In genomic region chr14:104882325-104882973, GRCh38 we compare ENCODE assay signal across 10 cellular contexts. TPM values are rescaled to one million over a fixed set of nuclear protein-coding genes. Genes with fewer than 3 reads are reported as not detected.
DNase-seq lines count a peak whose midpoint lies in the region; FAIRE-seq and TF ChIP-seq lines count a peak whose summit lies in the region.
"Had no signal": no experiment of that assay in that cellular context is flagged by ENCODE, and none has a peak within 500 bp of the region (broad histone marks: within the 10 kb centered on the region; RNA-seq: fewer than 3 reads in every experiment).

No MANE protein-coding gene starts in this region.

- no peak overlapping the region for H3K23ac ChIP-seq in H1 (ENCODE audit: insufficient read length)

- POLR2A ChIA-PET in H1 (lab: Charles Lee; ENCODE audit: partially characterized antibody), result interaction anchor here (2.3 to 2.4 kb wide), 2 partner anchors 10 to 12 kb away, joined by 7 to 8 read pairs; no protein-coding TSS in a partner anchor

- no peak overlapping the region for H3K4me3 ChIP-seq in H1 (ENCODE audit: extremely low read depth in 1 of 4, insufficient read depth in 2 of 4, low read depth in 3 of 4, low read length in 4 of 4)

- no peak overlapping the region for H2AFZ ChIP-seq in H1 (ENCODE audit: low read length)

- no peak overlapping the region for H3K9ac ChIP-seq in H1 (replicated peaks in 1 of 4; ENCODE audit: extremely low read depth in 1 of 4, low read depth in 3 of 4, low read length in 3 of 4)

- no peak for TF ChIP-seq CTCF in H1 (IDR thresholded peaks at IDR 0.05; ENCODE audit: control extremely low read depth in 1 of 3, insufficient read depth in 1 of 3, low read depth in 1 of 3, low read length in 3 of 3)

- no peaks in the 10 kb centered on the region; the same call in 1 of the 2 replicates for H3K23me2 ChIP-seq in H1 (ENCODE audit: low read depth, low read length)

- H3K27ac ChIP-seq in H1 (ENCODE audit: low read depth, low read length), result no peak overlapping the region

- no peak overlapping the region for H3K4me2 ChIP-seq in H1 (ENCODE audit: insufficient read depth in 1 of 2, low read depth in 2 of 2, low read length in 2 of 2)

- no peak for TF ChIP-seq EP300 in H1 (IDR thresholded peaks at IDR 0.05; ENCODE audit: borderline replicate concordance in 1 of 2, low read depth in 2 of 2, low read length in 2 of 2)

- no peak overlapping the region for H2AK5ac ChIP-seq in H1 (ENCODE audit: low read depth, low read length)

- CTCF ChIA-PET in H1 (lab: Charles Lee; ENCODE audit: partially characterized antibody), result interaction anchor here (1.5 to 4.5 kb wide), 3 partner anchors 11 to 114 kb away, joined by 3 to 26 read pairs (median 4); no protein-coding TSS in a partner anchor

- TF ChIP-seq RAD21 in H1 (IDR thresholded peaks at IDR 0.05 in 1 of 2, conservative IDR thresholded peaks at IDR 0.05 in 1 of 2; ENCODE audit: low read depth in 2 of 2, low read length in 2 of 2), result no peak

- no peaks in the 10 kb centered on the region for H3K79me2 ChIP-seq in H1 (ENCODE audit: control insufficient read depth in 1 of 2, insufficient read depth in 2 of 2, low read length in 2 of 2)

- H3K9me3 ChIP-seq in H1 (ENCODE audit: insufficient read depth in 2 of 2, low read depth in 1 of 2, low read length in 1 of 2), result no peaks in the 10 kb centered on the region

- 70% methylated on average over 11 of the region's 13 CpGs; no CpG with 5 or more reads in 1 of the 2 experiments for WGBS in H1 (ENCODE audit: extremely low coverage in 1 of 2, insufficient coverage in 1 of 2, insufficient read length in 1 of 2, insufficient replicate concordance in 2 of 2, low coverage in 1 of 2, low lambda C conversion rate in 2 of 2, missing lambda C conversion rate in 1 of 2), 2 experiments

- no peak for TF ChIP-seq POLR2A in H1 (IDR thresholded peaks at IDR 0.05; ENCODE audit: control extremely low read depth in 1 of 2, low read depth in 2 of 2, low read length in 2 of 2)

- peak overlapping the region; percentile 51; the same call in 1 of the 2 replicates for H4K8ac ChIP-seq in H1 (ENCODE audit: extremely low read depth, insufficient read depth, low read length)

- H4K20me1 ChIP-seq in H1 (replicated peaks in 1 of 2; ENCODE audit: control insufficient read depth in 1 of 2, insufficient read depth in 2 of 2, low read length in 2 of 2), result peaks cover 0 to 19% of the 10 kb centered on the region in 2 experiments

- no peak overlapping the region for H2BK120ac ChIP-seq in H1 (replicated peaks; ENCODE audit: low read depth, low read length)

- DNase-seq in NCI-H2029 (lab: John Stamatoyannopoulos, UW) (peak; percentile 62), NCI-H2029 treated with DMSO at 0.1 percent for 48 hours (lab: John Stamatoyannopoulos, UW) (no peak), NCI-H2196 (lab: John Stamatoyannopoulos, UW; ENCODE audit: unreplicated experiment) (peak; percentile 23), H1 (ENCODE audit: low read depth in 1 of 2, low spot score in 2 of 2) (peak; percentile 49 to 76), renal cortical epithelial cell (ENCODE audit: low read depth) (peak; percentile 35), occipital lobe (lab: John Stamatoyannopoulos, UW) (no peak), GF-D8 (lab: John Stamatoyannopoulos, UW) (no peak), GM19239 (ENCODE audit: insufficient read length, low spot score) (no peak)
- DNase-seq: activated gamma-delta T cell treated with Interleukin-2 at 50 U/mL for 16 hours, NCI-H446 had no signal

- H3K79me1 ChIP-seq in H1 (ENCODE audit: low read depth, low read length), result no peaks in the 10 kb centered on the region; the same call in 1 of the 2 replicates

- H3K18ac ChIP-seq in H1 (ENCODE audit: extremely low read depth, low read length), result no peak overlapping the region

- H3K14ac ChIP-seq in H1 (ENCODE audit: insufficient read length), result no peak overlapping the region

- peaks cover 2 to 38% (median 5%) of the 10 kb centered on the region in 4 experiments; a peak in 5 of 8 replicates for H3K36me3 ChIP-seq in H1 (ENCODE audit: control insufficient read depth in 2 of 4, insufficient read depth in 4 of 4, low read length in 3 of 4)

- no peak overlapping the region for H3K4ac ChIP-seq in H1 (replicated peaks; ENCODE audit: insufficient read length, low read depth, low read length)

- H3K4me1 ChIP-seq in H1 (replicated peaks in 1 of 4; ENCODE audit: control insufficient read depth in 3 of 4, insufficient read depth in 4 of 4, low read length in 3 of 4), result peaks cover 0 to 10% (median 0%) of the 10 kb centered on the region in 4 experiments; a peak in 1 of 7 replicates

- H4K91ac ChIP-seq in H1 (replicated peaks; ENCODE audit: insufficient read length, low read length), result no peak overlapping the region

- H2BK5ac ChIP-seq in H1 (ENCODE audit: low read depth, low read length), result no peak overlapping the region

- H3K56ac ChIP-seq in H1 (replicated peaks; ENCODE audit: insufficient read length, low read depth, low read length), result no peak overlapping the region

- H4K5ac ChIP-seq in H1 (ENCODE audit: insufficient read length, low read depth, low read length), result no peak overlapping the region

- H2BK15ac ChIP-seq in H1 (ENCODE audit: low read length), result no peak overlapping the region

- no peak overlapping the region for H2BK12ac ChIP-seq in H1 (ENCODE audit: low read depth, low read length)

- H3K27me3 ChIP-seq in H1 (replicated peaks in 1 of 4; ENCODE audit: control insufficient read depth in 3 of 4, extremely low read depth in 1 of 4, insufficient read depth in 3 of 4, low read length in 3 of 4), result no peaks in the 10 kb centered on the region

- H2BK20ac ChIP-seq in H1 (ENCODE audit: low read length), result no peak overlapping the region

- FAIRE-seq in H1 (lab: Jason Lieb, UNC) (no peak), GM19239 (lab: Jason Lieb, UNC) (no peak)

TF ChIP-seq in H1, 55 proteins besides CTCF, POLR2A, EP300 and RAD21:
- no peak for TF ChIP-seq SP2 (IDR thresholded peaks at IDR 0.05; ENCODE audit: low read length)
- no peak for TF ChIP-seq CHD2 (IDR thresholded peaks at IDR 0.05; ENCODE audit: low read length)
- no peak for TF ChIP-seq RXRA (IDR thresholded peaks at IDR 0.05; ENCODE audit: insufficient read depth, low read depth, low read length)
- no peak for TF ChIP-seq ATF3 (IDR thresholded peaks at IDR 0.05; ENCODE audit: insufficient read depth, low read depth, low read length)
- no peak for TF ChIP-seq EZH2 (IDR thresholded peaks at IDR 0.05; ENCODE audit: low read depth, low read length, severe bottlenecking)
- TF ChIP-seq ZNF274 (IDR thresholded peaks at IDR 0.05; ENCODE audit: borderline replicate concordance, extremely low read depth, low read length), result no peak
- no peak for TF ChIP-seq SIN3A (conservative IDR thresholded peaks at IDR 0.05 in 1 of 2, IDR thresholded peaks at IDR 0.05 in 1 of 2; ENCODE audit: low read depth in 1 of 2, low read length in 2 of 2)
- no peak for TF ChIP-seq NRF1 (IDR thresholded peaks at IDR 0.05; ENCODE audit: low read depth, low read length)

RNA-seq across cellular contexts. Expression of gene CEP170B, which starts 17.4 kb away (rescaled TPM):
- 32.3 and 33.8 TPM in 2 replicates for total RNA-seq in H1 (2021; fragmentation: NEBNext Ultra II Directional; extraction: Animal tissue kit (Norgen Biotek cat#: 25700))
- 9.1 and 15.2 TPM in 2 replicates for polyA plus RNA-seq in H1 (2011; rRNA removed)
- 9.4 TPM for polyA plus RNA-seq in H1 (2011; cell fraction: cytosol; rRNA removed)
- 34.9 TPM for polyA plus RNA-seq in H1 (2011; cell fraction: nucleus; rRNA removed)
- 14.3 to 23.9 TPM (median 20.7 TPM) in 4 replicates for polyA plus RNA-seq in H1 (2012, experiment 1 of 2)
- polyA plus RNA-seq in H1 (2012, experiment 2 of 2), result 13.0 TPM
- 17.1 TPM for polyA plus RNA-seq in H1 (2013, experiment 1 of 2)
- 16.2 TPM for polyA plus RNA-seq in H1 (2013, experiment 2 of 2)
- 4.7 and 5.7 TPM in 2 replicates for polyA minus RNA-seq in H1 (2011; rRNA and poly(A)+ RNA removed)
- polyA minus RNA-seq in H1 (2011; cell fraction: cytosol; rRNA and poly(A)+ RNA removed), result 11.5 TPM
- 11.6 TPM for polyA minus RNA-seq in H1 (2011; cell fraction: nucleus; rRNA and poly(A)+ RNA removed)
- total RNA-seq in renal cortical epithelial cell (31.3 and 40.1 TPM in 2 replicates), occipital lobe (22.8 TPM)

RNA-seq across cellular contexts. Expression of gene PLD4, which starts 42.2 kb away (rescaled TPM):
- total RNA-seq in H1 (2021; fragmentation: NEBNext Ultra II Directional; extraction: Animal tissue kit (Norgen Biotek cat#: 25700)), result 0.04 TPM in 1 of 2 replicates, not detected in the other
- polyA plus RNA-seq in H1 (2011; rRNA removed), result 0.05 and 0.06 TPM in 2 replicates
- 0.04 TPM for polyA plus RNA-seq in H1 (2011; cell fraction: cytosol; rRNA removed)
- polyA plus RNA-seq in H1 (2011; cell fraction: nucleus; rRNA removed), result 0.13 TPM
- polyA plus RNA-seq in H1 (2012, experiment 1 of 2), result 0.13 TPM in 1 of 4 replicates, not detected in the others
- polyA plus RNA-seq in H1 (2012, experiment 2 of 2), result not detected
- polyA plus RNA-seq in H1 (2013, experiment 1 of 2), result 0.04 TPM
- polyA plus RNA-seq in H1 (2013, experiment 2 of 2), result 0.02 TPM
- 0.06 and 0.10 TPM in 2 replicates for polyA minus RNA-seq in H1 (2011; rRNA and poly(A)+ RNA removed)
- not detected for polyA minus RNA-seq in H1 (2011; cell fraction: cytosol; rRNA and poly(A)+ RNA removed)
- polyA minus RNA-seq in H1 (2011; cell fraction: nucleus; rRNA and poly(A)+ RNA removed), result 0.20 TPM
- total RNA-seq in renal cortical epithelial cell (0.05 TPM in 1 of 2 replicates, not detected in the other), occipital lobe (5.8 TPM)

Comparison
In these comparisons a context has a peak if more than half of its experiments do, and no peak if none do; other contexts are left out.
1. DNase-seq: peak in NCI-H2029 (single experiment), NCI-H2196 (single experiment), H1 (2 of 2) and renal cortical epithelial cell (single experiment); none in NCI-H2029 treated with DMSO at 0.1 percent for 48 hours (single experiment), occipital lobe (single experiment), GF-D8 (single experiment) and GM19239 (single experiment).